In genomic region chr14:85217412-85217811, GRCh38 we compare ENCODE assay signal across 25 cellular contexts.
DNase-seq lines count a peak whose midpoint lies in the region; ATAC-seq and TF ChIP-seq lines count a peak whose summit lies in the region.
"Had no signal": no experiment of that assay in that cellular context is flagged by ENCODE, and none has a peak within 500 bp of the region (broad histone marks: within the 10 kb centered on the region; RNA-seq: fewer than 3 reads in every experiment).

No MANE protein-coding gene starts in this region.

- in situ Hi-C loops in astrocyte of the cerebellum (cut with HindIII; ENCODE audit: low sequenced_read_pairs) = no loop called here

- H3K4me3 ChIP-seq in HFF-Myc (replicated peaks; ENCODE audit: low read depth, low read length) (no peak overlapping the region), astrocyte of the cerebellum (ENCODE audit: low read depth, low read length) (no peak overlapping the region), iPS-18a (ENCODE audit: low read length) (peak overlapping the region; percentile 27)
- H3K4me3 ChIP-seq: adrenal gland, heart left ventricle had no signal

- no peak overlapping the region for H3K27ac ChIP-seq in iPS-18a (ENCODE audit: low read length)
- H3K27ac ChIP-seq: adrenal gland, foreskin keratinocyte, heart left ventricle, neutrophil had no signal

- TF ChIP-seq CTCF in HFF-Myc (IDR thresholded peaks at IDR 0.05; ENCODE audit: low read depth, low read length, missing control alignments) (no peak), astrocyte of the cerebellum (IDR thresholded peaks at IDR 0.05; ENCODE audit: low read depth, low read length, missing control alignments) (no peak), omental fat pad (IDR thresholded peaks at IDR 0.05) (no peak)

- H3K9me3 ChIP-seq in iPS-18a (ENCODE audit: control insufficient read depth, low read depth, low read length) = no peaks in the 10 kb centered on the region
- H3K9me3 ChIP-seq: neutrophil had no signal

- DNase-seq in HFF-Myc (ENCODE audit: extremely low read depth, low read depth) (peak; percentile 37), astrocyte of the cerebellum (ENCODE audit: low read depth) (peak; percentile 71), nucleus accumbens (lab: John Stamatoyannopoulos, UW) (no peak), omental fat pad (ENCODE audit: low spot score) (no peak)
- no peak for DNase-seq in stimulated activated naive CD4-positive, alpha-beta T cell (lab: John Stamatoyannopoulos, UW)
- DNase-seq: activated CD4-positive, alpha-beta memory T cell treated with anti-CD3 and anti-CD28 coated beads, Interleukin-2, amount 10 ng/mL, durations not matched to agents 7 days and 5 days; activated CD8-positive, alpha-beta memory T cell treated with anti-CD3 and anti-CD28 coated beads, Interleukin-2, amount 50 U/mL, for 4 hours; activated naive CD4-positive, alpha-beta T cell treated with Interleukin-2 at 50 U/mL for 16 hours; adrenal gland; Calu3; DMS79; effector memory CD4-positive, alpha-beta T cell; erythroblast; foreskin keratinocyte; heart left ventricle; NCI-H2081 treated with DMSO at 0.1 percent for 48 hours; NCI-H226; SHP77; substantia nigra; trophoblast cell had no signal

- H3K36me3 ChIP-seq in iPS-18a (ENCODE audit: control insufficient read depth, low read depth, low read length) = no peaks in the 10 kb centered on the region
- H3K36me3 ChIP-seq: adrenal gland, heart left ventricle, neutrophil had no signal

- H3K9ac ChIP-seq in iPS-18a (ENCODE audit: low read length) = no peak overlapping the region

- peaks cover 25% of the 10 kb centered on the region for H3K4me1 ChIP-seq in iPS-18a (ENCODE audit: control insufficient read depth, low read depth, low read length)
- H3K4me1 ChIP-seq: adrenal gland, heart left ventricle had no signal

- H3K27me3 ChIP-seq in iPS-18a (ENCODE audit: control insufficient read depth, insufficient read depth, low read length) = no peaks in the 10 kb centered on the region
- H3K27me3 ChIP-seq: adrenal gland, foreskin keratinocyte, heart left ventricle, neutrophil had no signal

- ATAC-seq in omental fat pad (ENCODE audit: low FRiP score) = no peak
- no peak for ATAC-seq in GM19395 (IDR thresholded peaks at IDR 0.05; ENCODE audit: unreplicated experiment)
- ATAC-seq: foreskin keratinocyte; heart left ventricle; Panc1; stimulated activated memory B cell treated with anti-CD40 and anti-IgM and Interleukin-4, amounts not matched to agents 10 μg/mL and 1 μg/mL and 100 μg/mL, for 72 hours had no signal

Comparison
In these comparisons a context has a peak if more than half of its experiments do, and no peak if none do; other contexts are left out.
1. DNase-seq: peak in HFF-Myc (single experiment) and astrocyte of the cerebellum (single experiment); none in nucleus accumbens (0 of 56), omental fat pad (single experiment) and stimulated activated naive CD4-positive, alpha-beta T cell (0 of 6).